ENCODE assay signal across 12 cellular contexts in genomic region chr6:20180935-20181334, GRCh38. TPM values are rescaled to one million over a fixed set of nuclear protein-coding genes. Genes with fewer than 3 reads are reported as not detected.
A peak's percentile ranks its signal among the peaks of the same experiment; 100 is the strongest.
DNase-seq lines count a peak whose midpoint lies in the region; ATAC-seq and TF ChIP-seq lines count a peak whose summit lies in the region.
"Had no signal": no experiment of that assay in that cellular context is flagged by ENCODE, and none has a peak within 500 bp of the region (broad histone marks: within the 10 kb centered on the region; RNA-seq: fewer than 3 reads in every experiment).

No MANE protein-coding gene starts in this region.

- no peak for TF ChIP-seq CTCF in GM13977 (IDR thresholded peaks at IDR 0.05; ENCODE audit: extremely low read depth, insufficient read depth, missing control alignments)

- in situ Hi-C loops in GM13977 (cut with MboI; ENCODE audit: low pct_unique_long_range_greater_than_20kb, low sequenced_read_pairs, unreplicated experiment) = no loop called here

- H3K36me3 Mint-ChIP-seq in activated naive CD4-positive, alpha-beta T cell treated with anti-CD3 and anti-CD28 coated beads for 36 hours (ENCODE audit: low read depth) = peaks cover 10% of the 10 kb centered on the region

- no peaks in the 10 kb centered on the region for H3K4me1 Mint-ChIP-seq in activated naive CD4-positive, alpha-beta T cell treated with anti-CD3 and anti-CD28 coated beads for 36 hours (ENCODE audit: low read depth)

- H3K4me3 Mint-ChIP-seq in activated naive CD4-positive, alpha-beta T cell treated with anti-CD3 and anti-CD28 coated beads for 36 hours = no peak overlapping the region

- H3K27ac Mint-ChIP-seq in activated naive CD4-positive, alpha-beta T cell treated with anti-CD3 and anti-CD28 coated beads for 36 hours = no peak overlapping the region

- H3K27me3 Mint-ChIP-seq in activated naive CD4-positive, alpha-beta T cell treated with anti-CD3 and anti-CD28 coated beads for 36 hours (ENCODE audit: low read depth) = no peaks in the 10 kb centered on the region

- H3K9me3 Mint-ChIP-seq in activated naive CD4-positive, alpha-beta T cell treated with anti-CD3 and anti-CD28 coated beads for 36 hours = peaks cover 3% of the 10 kb centered on the region

- ATAC-seq in GM21360 (IDR thresholded peaks at IDR 0.05; ENCODE audit: unreplicated experiment) = peak; percentile 68
- ATAC-seq in HG03342 (IDR thresholded peaks at IDR 0.05; ENCODE audit: unreplicated experiment) = peak; percentile 62
- no peak for ATAC-seq in GM19397 (IDR thresholded peaks at IDR 0.05; ENCODE audit: unreplicated experiment)

- intact Hi-C loops in activated naive CD4-positive, alpha-beta T cell treated with anti-CD3 and anti-CD28 coated beads for 36 hours (cut with micrococcal nuclease) = no loop called here

- DNase-seq in GM13977 (ENCODE audit: low spot score) = peak; percentile 39
- DNase-seq in glomerular visceral epithelial cell (ENCODE audit: extremely low spot score) = peak; percentile 11
- no peak for DNase-seq in ecto neural progenitor cell (ENCODE audit: low spot score)
- no peak for DNase-seq in activated naive CD4-positive, alpha-beta T cell treated with anti-CD3 and anti-CD28 coated beads for 36 hours
- no peak for DNase-seq in retina
- DNase-seq: activated CD8-positive, alpha-beta memory T cell treated with anti-CD3 and anti-CD28 coated beads for 24 hours; Calu3; NCI-H2171 treated with DMSO at 0.1 percent for 48 hours; uterus had no signal

- CTCF ChIA-PET in activated naive CD4-positive, alpha-beta T cell treated with anti-CD3 and anti-CD28 coated beads for 36 hours (lab: Charles Lee) = interaction anchor here (0.6 kb wide), 1 partner anchor 350 kb away, joined by 3 read pairs; no protein-coding TSS in a partner anchor

RNA-seq across cellular contexts. Expression of gene MBOAT1, which starts 31.3 kb away (rescaled TPM):
- 1 to 10 TPM; 6.3 to 7.3 TPM for total RNA-seq in activated naive CD4-positive, alpha-beta T cell treated with anti-CD3 and anti-CD28 coated beads for 36 hours

Comparison
In these comparisons a context has a peak if more than half of its experiments do, and no peak if none do; other contexts are left out.
1. DNase-seq: peak in GM13977 (single experiment) and glomerular visceral epithelial cell (single experiment); none in ecto neural progenitor cell (single experiment), activated naive CD4-positive, alpha-beta T cell treated with anti-CD3 and anti-CD28 coated beads for 36 hours (single experiment) and retina (single experiment).